In the genomic region with DNA sequence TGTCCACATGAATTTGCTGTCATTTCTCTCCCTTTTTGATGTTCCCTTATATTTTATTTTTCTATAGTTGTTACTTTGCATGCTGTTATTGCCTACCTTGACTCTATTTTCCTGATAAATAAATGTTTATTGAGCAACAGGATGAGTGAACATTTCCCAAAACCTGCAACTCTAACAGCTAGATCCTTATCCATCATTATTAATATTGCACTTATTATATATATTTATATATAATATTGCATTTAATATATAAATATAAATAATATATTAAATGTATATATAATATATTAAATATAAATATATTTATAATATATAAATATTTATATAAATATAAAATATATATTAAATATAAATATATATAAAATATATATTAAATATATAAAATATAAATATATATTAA, we compare ENCODE assay signal across 25 cellular contexts.
"Had no signal": no experiment of that assay in that cellular context is flagged by ENCODE, and none has a peak within 500 bp of the region (broad histone marks: within the 10 kb centered on the region; RNA-seq: fewer than 3 reads in every experiment).

No MANE protein-coding gene starts in this region.

- DNase-seq: stimulated activated CD4-positive, alpha-beta T cell treated with anti-CD3 and anti-CD28 coated beads, Interleukin-2, amount 100 ng/mL, for 48 hours; stimulated activated CD4-positive, alpha-beta T cell treated with anti-CD3 and anti-CD28 coated beads, Interleukin-4, amount 100 ng/mL, for 1 hour; stimulated activated CD4-positive, alpha-beta T cell treated with anti-CD3 and anti-CD28 coated beads, Interleukin-4, amount 100 ng/mL, for 24 hours; stimulated activated CD4-positive, alpha-beta T cell treated with anti-CD3 and anti-CD28 coated beads, Interleukin-4, amount 100 ng/mL, for 4 hours; stimulated activated CD8-positive, alpha-beta memory T cell treated with anti-CD3 and anti-CD28 coated beads, Interleukin-4, amount 100 ng/mL, for 48 hours; stimulated activated naive B cell treated with anti-CD40 and anti-IgM and Interleukin-4, amounts not matched to agents 10 μg/mL and 1 μg/mL and 100 μg/mL, for 72 hours; stimulated activated naive CD4-positive, alpha-beta T cell treated with Interleukin-2 at 50 U/mL for 16 hours; stomach; testis; thyroid gland; tibial artery; transverse colon; trophoblast cell; upper lobe of left lung; upper lobe of right lung; uterus had no signal

- H3K27me3 Mint-ChIP-seq: stimulated activated memory B cell treated with anti-CD40 and anti-IgM and Interleukin-4, amounts not matched to agents 10 μg/mL and 1 μg/mL and 100 μg/mL, for 72 hours; stimulated activated naive B cell treated with anti-CD40 and anti-IgM and Interleukin-4, amounts not matched to agents 10 μg/mL and 1 μg/mL and 100 μg/mL, for 72 hours; stimulated activated naive CD8-positive, alpha-beta T cell treated with anti-CD3 and anti-CD28 coated beads, Interleukin-15, amount 100 ng/mL, for 72 hours; stimulated activated naive CD8-positive, alpha-beta T cell treated with anti-CD3 and anti-CD28 coated beads, Interleukin-15, Interleukin-2, amounts not matched to agents 100 ng/mL and 50 ng/mL, for 24 hours; type B pancreatic cell had no signal

- H3K27me3 ChIP-seq: stomach, suprapubic skin, testis, thyroid gland, tibial artery, tibial nerve, transverse colon, upper lobe of left lung, upper lobe of right lung, uterus, vagina had no signal

- H3K36me3 Mint-ChIP-seq: stimulated activated effector memory CD8-positive, alpha-beta T cell treated with anti-CD3 and anti-CD28 coated beads, Interleukin-12 subunit alpha, Interleukin-12 subunit beta, amount 100 ng/mL, for 72 hours; stimulated activated memory B cell treated with anti-CD40 and anti-IgM and Interleukin-4, amounts not matched to agents 10 μg/mL and 1 μg/mL and 100 μg/mL, for 72 hours; stimulated activated naive B cell treated with anti-CD40 and anti-IgM and Interleukin-4, amounts not matched to agents 10 μg/mL and 1 μg/mL and 100 μg/mL, for 72 hours; type B pancreatic cell had no signal

- H3K27ac Mint-ChIP-seq: stimulated activated effector memory CD8-positive, alpha-beta T cell treated with anti-CD3 and anti-CD28 coated beads, Interleukin-12 subunit alpha, Interleukin-12 subunit beta, amount 100 ng/mL, for 72 hours; stimulated activated memory B cell treated with anti-CD40 and anti-IgM and Interleukin-4, amounts not matched to agents 10 μg/mL and 1 μg/mL and 100 μg/mL, for 72 hours; stimulated activated naive B cell treated with anti-CD40 and anti-IgM and Interleukin-4, amounts not matched to agents 10 μg/mL and 1 μg/mL and 100 μg/mL, for 72 hours; stimulated activated naive CD8-positive, alpha-beta T cell treated with anti-CD3 and anti-CD28 coated beads, Interleukin-15, amount 100 ng/mL, for 72 hours; stimulated activated naive CD8-positive, alpha-beta T cell treated with anti-CD3 and anti-CD28 coated beads, Interleukin-15, Interleukin-2, amounts not matched to agents 100 ng/mL and 50 ng/mL, for 24 hours; type B pancreatic cell had no signal

- H3K4me3 Mint-ChIP-seq: stimulated activated effector memory CD8-positive, alpha-beta T cell treated with anti-CD3 and anti-CD28 coated beads, Interleukin-12 subunit alpha, Interleukin-12 subunit beta, amount 100 ng/mL, for 72 hours; stimulated activated memory B cell treated with anti-CD40 and anti-IgM and Interleukin-4, amounts not matched to agents 10 μg/mL and 1 μg/mL and 100 μg/mL, for 72 hours; stimulated activated naive B cell treated with anti-CD40 and anti-IgM and Interleukin-4, amounts not matched to agents 10 μg/mL and 1 μg/mL and 100 μg/mL, for 72 hours; stimulated activated naive CD8-positive, alpha-beta T cell treated with anti-CD3 and anti-CD28 coated beads, Interleukin-15, amount 100 ng/mL, for 72 hours; stimulated activated naive CD8-positive, alpha-beta T cell treated with anti-CD3 and anti-CD28 coated beads, Interleukin-15, Interleukin-2, amounts not matched to agents 100 ng/mL and 50 ng/mL, for 24 hours; type B pancreatic cell had no signal

- H3K36me3 ChIP-seq: stomach, suprapubic skin, thoracic aorta, thyroid gland, tibial artery, tibial nerve, transverse colon, upper lobe of left lung, upper lobe of right lung, uterus, vagina had no signal

- H3K4me3 ChIP-seq: stomach, suprapubic skin, testis, thoracic aorta, thyroid gland, tibial artery, tibial nerve, transverse colon, upper lobe of left lung, upper lobe of right lung, uterus, vagina had no signal

- H3K9me3 ChIP-seq: stomach, suprapubic skin, testis, thoracic aorta, thyroid gland, tibial artery, tibial nerve, transverse colon, upper lobe of left lung, upper lobe of right lung, uterus, vagina had no signal

- ATAC-seq: stimulated activated memory B cell treated with anti-CD40 and anti-IgM and Interleukin-4, amounts not matched to agents 10 μg/mL and 1 μg/mL and 100 μg/mL, for 72 hours; upper lobe of right lung had no signal

- H3K9me3 Mint-ChIP-seq: stimulated activated effector memory CD8-positive, alpha-beta T cell treated with anti-CD3 and anti-CD28 coated beads, Interleukin-12 subunit alpha, Interleukin-12 subunit beta, amount 100 ng/mL, for 72 hours; stimulated activated memory B cell treated with anti-CD40 and anti-IgM and Interleukin-4, amounts not matched to agents 10 μg/mL and 1 μg/mL and 100 μg/mL, for 72 hours; stimulated activated naive CD8-positive, alpha-beta T cell treated with anti-CD3 and anti-CD28 coated beads, Interleukin-15, amount 100 ng/mL, for 72 hours; stimulated activated naive CD8-positive, alpha-beta T cell treated with anti-CD3 and anti-CD28 coated beads, Interleukin-15, Interleukin-2, amounts not matched to agents 100 ng/mL and 50 ng/mL, for 24 hours; type B pancreatic cell had no signal

- H3K4me1 Mint-ChIP-seq: stimulated activated effector memory CD8-positive, alpha-beta T cell treated with anti-CD3 and anti-CD28 coated beads, Interleukin-12 subunit alpha, Interleukin-12 subunit beta, amount 100 ng/mL, for 72 hours; stimulated activated memory B cell treated with anti-CD40 and anti-IgM and Interleukin-4, amounts not matched to agents 10 μg/mL and 1 μg/mL and 100 μg/mL, for 72 hours; stimulated activated naive B cell treated with anti-CD40 and anti-IgM and Interleukin-4, amounts not matched to agents 10 μg/mL and 1 μg/mL and 100 μg/mL, for 72 hours; stimulated activated naive CD8-positive, alpha-beta T cell treated with anti-CD3 and anti-CD28 coated beads, Interleukin-15, amount 100 ng/mL, for 72 hours had no signal

- H3K4me1 ChIP-seq: stomach, suprapubic skin, testis, thyroid gland, tibial artery, transverse colon, upper lobe of left lung, upper lobe of right lung, uterus, vagina had no signal

- H3K27ac ChIP-seq: stomach, suprapubic skin, testis, thoracic aorta, thyroid gland, tibial artery, tibial nerve, transverse colon, upper lobe of left lung, upper lobe of right lung, uterus, vagina had no signal
